In genomic region chr12:5442251-5443006, GRCh38 we compare ENCODE assay signal across 8 cellular contexts. TPM values are rescaled to one million over a fixed set of nuclear protein-coding genes. Genes with fewer than 3 reads are reported as not detected.
A peak's percentile ranks its signal among the peaks of the same experiment; 100 is the strongest.
DNase-seq lines count a peak whose midpoint lies in the region; ATAC-seq and TF ChIP-seq lines count a peak whose summit lies in the region.

No MANE protein-coding gene starts in this region.

- ATAC-seq in heart right ventricle (peak; percentile 63 to 89 (median 81)), HG03432 (IDR thresholded peaks at IDR 0.05; ENCODE audit: unreplicated experiment) (no peak)

- DNase-seq in BJ (ENCODE audit: low read depth) (no peak), HuH-7.5 (ENCODE audit: low spot score) (peak; percentile 43), SK-N-DZ (ENCODE audit: low spot score) (peak; percentile 38), heart right ventricle (peak in 1 of 2 donors; percentile 59), suprapubic skin (ENCODE audit: low spot score in 2 of 2) (no peak)
- no peak for DNase-seq in central memory CD4-positive, alpha-beta T cell
- no peak for DNase-seq in stimulated activated CD4-positive, alpha-beta T cell treated with anti-CD3 and anti-CD28 coated beads, Interleukin-4, amount 100 ng/mL, for 24 hours

- no peak for TF ChIP-seq POLR2A in suprapubic skin (IDR thresholded peaks at IDR 0.05)

- no peak overlapping the region for H3K4me3 ChIP-seq in BJ (ENCODE audit: low read depth, low read length)
- H3K4me3 ChIP-seq in heart right ventricle = no peak overlapping the region
- H3K4me3 ChIP-seq in suprapubic skin = no peak overlapping the region

- intact Hi-C loops in heart right ventricle (cut with DNase I) = loop anchor here in 9 of 10 donors (1.0 to 10.0 kb wide), 16 partner anchors 65 to 420 kb away; no protein-coding TSS in a partner anchor

- H3K27me3 ChIP-seq in BJ (ENCODE audit: control insufficient read depth, insufficient read depth, low read length) (no peaks in the 10 kb centered on the region), heart right ventricle (peaks cover 0 to 13% (median 0%) of the 10 kb centered on the region in 7 donors), suprapubic skin (peaks cover 38% of the 10 kb centered on the region)

- H3K36me3 ChIP-seq in BJ (ENCODE audit: control insufficient read depth, insufficient read depth, low read length) = no peaks in the 10 kb centered on the region; the same call in 1 of the 2 replicates
- no peaks in the 10 kb centered on the region for H3K36me3 ChIP-seq in heart right ventricle
- H3K36me3 ChIP-seq in suprapubic skin = no peaks in the 10 kb centered on the region

- CTCF ChIA-PET in BJ (lab: Yijun Ruan, JAX) = interaction anchor here (0.7 to 4.5 kb wide), 21 partner anchors 9 to 421 kb away, joined by 3 to 27 read pairs (median 4); partner anchors contain the start of gene NTF3

- TF ChIP-seq CTCF in BJ (IDR thresholded peaks at IDR 0.05; ENCODE audit: insufficient read depth, low read depth, low read length) (peak; percentile 71), heart right ventricle (IDR thresholded peaks at IDR 0.05) (peak; percentile 36 to 79 (median 66)), suprapubic skin (IDR thresholded peaks at IDR 0.05) (peak; percentile 3 to 43)

- WGBS in heart right ventricle, 2 donors = 54% methylated on average over 11 of the region's 11 CpGs
- whole genome bisulfite sequencing in suprapubic skin = 67% methylated on average over 10 of the region's 11 CpGs

- H3K9me3 ChIP-seq in heart right ventricle = peaks cover 0 to 7% (median 0%) of the 10 kb centered on the region in 11 donors
- no peaks in the 10 kb centered on the region for H3K9me3 ChIP-seq in suprapubic skin

- peaks cover 0 to 45% (median 15%) of the 10 kb centered on the region in 9 donors for H3K4me1 ChIP-seq in heart right ventricle
- no peaks in the 10 kb centered on the region for H3K4me1 ChIP-seq in suprapubic skin

- no peak overlapping the region for H3K27ac ChIP-seq in heart right ventricle
- no peak overlapping the region for H3K27ac ChIP-seq in suprapubic skin

- POLR2A ChIA-PET in BJ (lab: Charles Lee) = no interaction called here

- TF ChIP-seq EP300 in suprapubic skin (IDR thresholded peaks at IDR 0.05) = no peak

RNA-seq across cellular contexts. Expression of gene NTF3, which starts 10.5 kb away (rescaled TPM):
- polyA plus RNA-seq in BJ (2011; rRNA removed) (11.4 and 12.5 TPM in 2 replicates), heart right ventricle (1 to 10 TPM; 1.1 to 1.5 TPM)
- 11.6 and 12.2 TPM in 2 replicates for polyA minus RNA-seq in BJ (2011; rRNA and poly(A)+ RNA removed)
- not detected in 2 replicates for polyA plus RNA-seq in SK-N-DZ (2014; cell fraction: cytosol; rRNA removed)
- not detected in 2 replicates for polyA plus RNA-seq in SK-N-DZ (2014; cell fraction: nucleus; rRNA removed)
- total RNA-seq in heart right ventricle (1 to 10 TPM in 3 of 10 donors, under 1 TPM in 6, not detected in 1; 0.20 to 2.2 (median 0.77) TPM), suprapubic skin (1 to 10 TPM in 3 of 4 donors, under 1 TPM in 1; 0.80 to 2.9 (median 1.3) TPM)

Comparison
In these comparisons a context has a peak if more than half of its experiments do, and no peak if none do; other contexts are left out.
1. DNase-seq: peak in HuH-7.5 (single experiment) and SK-N-DZ (single experiment); none in BJ (single experiment), suprapubic skin (0 of 2), central memory CD4-positive, alpha-beta T cell (single experiment) and stimulated activated CD4-positive, alpha-beta T cell treated with anti-CD3 and anti-CD28 coated beads, Interleukin-4, amount 100 ng/mL, for 24 hours (single experiment).
2. Peak in every context shown above with its lines, with median percentiles within 50 percentile points of each other: CTCF ChIP-seq.